8 cellular contexts compared by ENCODE assay signal in genomic region chr10:131981429-131982184, GRCh38. TPM values are rescaled to one million over a fixed set of nuclear protein-coding genes. Genes with fewer than 3 reads are reported as not detected.
A peak's percentile ranks its signal among the peaks of the same experiment; 100 is the strongest.
DNase-seq lines count a peak whose midpoint lies in the region; ATAC-seq and TF ChIP-seq lines count a peak whose summit lies in the region.

A gene with protein sequence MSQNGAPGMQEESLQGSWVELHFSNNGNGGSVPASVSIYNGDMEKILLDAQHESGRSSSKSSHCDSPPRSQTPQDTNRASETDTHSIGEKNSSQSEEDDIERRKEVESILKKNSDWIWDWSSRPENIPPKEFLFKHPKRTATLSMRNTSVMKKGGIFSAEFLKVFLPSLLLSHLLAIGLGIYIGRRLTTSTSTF (minus strand): TSS chr10:131981923. CDS start chr10:131981806, 117 bp downstream.

- H3K27me3 Mint-ChIP-seq in nephron progenitor cell (ENCODE audit: low read depth, poor library complexity) = peaks cover 16% of the 10 kb centered on the region
- no peaks in the 10 kb centered on the region for H3K27me3 Mint-ChIP-seq in stimulated activated naive CD8-positive, alpha-beta T cell treated with anti-CD3 and anti-CD28 coated beads, Interleukin-15, Interleukin-2, amounts not matched to agents 100 ng/mL and 50 ng/mL, for 24 hours

- H3K4me3 ChIP-seq in fibroblast of the aortic adventitia (ENCODE audit: low read depth, low read length) = peak within 1 kb of the TSS; percentile 89

- H3K9me3 Mint-ChIP-seq in nephron progenitor cell = peaks cover 45% of the 10 kb centered on the region
- H3K9me3 Mint-ChIP-seq in stimulated activated naive CD8-positive, alpha-beta T cell treated with anti-CD3 and anti-CD28 coated beads, Interleukin-15, Interleukin-2, amounts not matched to agents 100 ng/mL and 50 ng/mL, for 24 hours = no peaks in the 10 kb centered on the region

- POLR2A ChIA-PET in RWPE1 (lab: Yijun Ruan, JAX; ENCODE audit: low non-redundant PET) = no interaction called here

- no peak within 1 kb of the TSS for H3K27ac Mint-ChIP-seq in nephron progenitor cell
- H3K27ac Mint-ChIP-seq in stimulated activated naive CD8-positive, alpha-beta T cell treated with anti-CD3 and anti-CD28 coated beads, Interleukin-15, Interleukin-2, amounts not matched to agents 100 ng/mL and 50 ng/mL, for 24 hours = peak within 1 kb of the TSS; percentile 61

- H3K36me3 Mint-ChIP-seq in nephron progenitor cell (ENCODE audit: low read depth) = peaks cover 66% of the 10 kb centered on the region
- H3K36me3 Mint-ChIP-seq in stimulated activated naive CD8-positive, alpha-beta T cell treated with anti-CD3 and anti-CD28 coated beads, Interleukin-15, Interleukin-2, amounts not matched to agents 100 ng/mL and 50 ng/mL, for 24 hours (ENCODE audit: low read depth) = peaks cover 22% of the 10 kb centered on the region

- DNase-seq in DMS153 treated with DMSO at 0.1 percent for 48 hours (lab: John Stamatoyannopoulos, UW; ENCODE audit: unreplicated experiment) (peak; percentile 86), HuH-7.5 (ENCODE audit: low spot score) (peak; percentile 95), RWPE1 (ENCODE audit: low spot score) (peak; percentile 96), fibroblast of the aortic adventitia (ENCODE audit: low read depth) (peak; percentile 91), nephron progenitor cell (peak; percentile 99)
- DNase-seq in activated effector memory CD4-positive, alpha-beta T cell treated with anti-CD3 and anti-CD28 coated beads, Interleukin-2, amount 50 U/mL, for 16 hours = peak; percentile 98

- CTCF ChIA-PET in RWPE1 (lab: Yijun Ruan, JAX) = interaction anchor here (0.8 to 2.3 kb wide), 3 partner anchors 10 to 106 kb away, joined by 3 to 19 read pairs (median 3); no protein-coding TSS in a partner anchor

- H3K4me3 Mint-ChIP-seq in nephron progenitor cell = peak within 1 kb of the TSS; percentile 93
- H3K4me3 Mint-ChIP-seq in stimulated activated naive CD8-positive, alpha-beta T cell treated with anti-CD3 and anti-CD28 coated beads, Interleukin-15, Interleukin-2, amounts not matched to agents 100 ng/mL and 50 ng/mL, for 24 hours = peak within 1 kb of the TSS; percentile 87

- ATAC-seq in GM21526 (IDR thresholded peaks at IDR 0.05; ENCODE audit: low FRiP score, unreplicated experiment) = peak; percentile 89

- H3K27ac ChIP-seq in RWPE1 = peak within 1 kb of the TSS; percentile 59

- peaks cover 42% of the 10 kb centered on the region for H3K4me1 Mint-ChIP-seq in nephron progenitor cell
- H3K4me1 Mint-ChIP-seq in stimulated activated naive CD8-positive, alpha-beta T cell treated with anti-CD3 and anti-CD28 coated beads, Interleukin-15, Interleukin-2, amounts not matched to agents 100 ng/mL and 50 ng/mL, for 24 hours (ENCODE audit: low read depth) = peaks cover 38% of the 10 kb centered on the region

- no peak for TF ChIP-seq CTCF in RWPE1 (conservative IDR thresholded peaks at IDR 0.05; ENCODE audit: low read depth)
- peak; percentile 16 for TF ChIP-seq CTCF in fibroblast of the aortic adventitia (IDR thresholded peaks at IDR 0.05; ENCODE audit: insufficient read depth, low read length)
- no peak for TF ChIP-seq CTCF in nephron progenitor cell (IDR thresholded peaks at IDR 0.05)

RNA-seq across cellular contexts. Expression of the gene that starts here (rescaled TPM):
- total RNA-seq in fibroblast of the aortic adventitia (ENCODE audit: low replicate concordance) = 65.1 and 81.4 TPM in 2 replicates

Comparison
In these comparisons a context has a peak if more than half of its experiments do, and no peak if none do; other contexts are left out.
1. Peak in every context shown above with its lines: DNase-seq, ATAC-seq, H3K4me3 ChIP-seq and H3K27ac ChIP-seq.